Comparison of ENCODE assay signal across 1 cellular context in genomic region chr1:180953791-180954721, GRCh38.
A peak's percentile ranks its signal among the peaks of the same experiment; 100 is the strongest.
TF ChIP-seq lines count a peak whose summit lies in the region.

No MANE protein-coding gene starts in this region.

TF ChIP-seq in HepG2, 621 proteins besides CTCF, POLR2A, EP300 and RAD21 (continued from another document and continues in another):
- TF ChIP-seq SKIL (CRISPR knock-in tag; IDR thresholded peaks at IDR 0.05; ENCODE audit: borderline replicate concordance) (peak; percentile 69; the same call in 1 of the 2 replicates), NONO (IDR thresholded peaks at IDR 0.05) (no peak), NONO (CRISPR knock-in tag; conservative IDR thresholded peaks at IDR 0.05) (peak; percentile 69), ZBTB7B (CRISPR knock-in tag; IDR thresholded peaks at IDR 0.05) (0 out of 2 replicates have a peak, but pooled peaks have one; percentile 17), ARNT2 (CRISPR knock-in tag; IDR thresholded peaks at IDR 0.05; ENCODE audit: low read depth) (0 out of 2 replicates have a peak, but pooled peaks have one; percentile 43), KDM5B (CRISPR knock-in tag; IDR thresholded peaks at IDR 0.05; ENCODE audit: borderline replicate concordance) (peak; percentile 59; the same call in 1 of the 2 replicates), ZNF383 (CRISPR knock-in tag; IDR thresholded peaks at IDR 0.05; ENCODE audit: borderline replicate concordance) (no peak), FIP1L1 (IDR thresholded peaks at IDR 0.05; ENCODE audit: borderline replicate concordance, insufficient read depth, low read depth, low read length) (no peak), FOXM1 (CRISPR knock-in tag; IDR thresholded peaks at IDR 0.05) (no peak), GMEB1 (CRISPR knock-in tag; IDR thresholded peaks at IDR 0.05; ENCODE audit: borderline replicate concordance) (0 out of 2 replicates have a peak, but pooled peaks have one; percentile 26), ZNF747 (CRISPR knock-in tag; IDR thresholded peaks at IDR 0.05; ENCODE audit: borderline replicate concordance) (peak; percentile 55; the same call in 1 of the 2 replicates), ZNF687 (CRISPR knock-in tag; IDR thresholded peaks at IDR 0.05) (peak; percentile 89), RARA (CRISPR knock-in tag; IDR thresholded peaks at IDR 0.05) (0 out of 2 replicates have a peak, but pooled peaks have one; percentile 7), HNRNPLL (IDR thresholded peaks at IDR 0.05; ENCODE audit: low read depth, low read length, poor library complexity, severe bottlenecking) (peak; percentile 54), CCAR2 (optimal IDR thresholded peaks at IDR 0.05; ENCODE audit: low read depth, low read length) (no peak), HMGXB4 (CRISPR knock-in tag; IDR thresholded peaks at IDR 0.05; ENCODE audit: borderline replicate concordance in 1 of 2, low read depth in 1 of 2) (peak in 1 of 2 experiments; percentile 56; a peak in 3 of 4 replicates), SPEN (CRISPR knock-in tag; IDR thresholded peaks at IDR 0.05; ENCODE audit: low read depth) (peak; percentile 63; the same call in 1 of the 2 replicates), ZNF430 (CRISPR knock-in tag; IDR thresholded peaks at IDR 0.05) (no peak), ZNF354B (CRISPR knock-in tag; IDR thresholded peaks at IDR 0.05) (0 out of 2 replicates have a peak, but pooled peaks have one; percentile 63), ZNF235 (CRISPR knock-in tag; IDR thresholded peaks at IDR 0.05; ENCODE audit: borderline replicate concordance) (0 out of 2 replicates have a peak, but pooled peaks have one; percentile 67), SALL1 (CRISPR knock-in tag; IDR thresholded peaks at IDR 0.05) (peak; percentile 53; the same call in 1 of the 2 replicates), PAXIP1 (CRISPR knock-in tag; conservative IDR thresholded peaks at IDR 0.05) (peak; percentile 40; the same call in 1 of the 2 replicates), KDM5A (IDR thresholded peaks at IDR 0.05; ENCODE audit: borderline replicate concordance, low read length) (no peak), THAP11 (CRISPR knock-in tag; IDR thresholded peaks at IDR 0.05) (0 out of 2 replicates have a peak, but pooled peaks have one; percentile 7), SAP130 (CRISPR knock-in tag; IDR thresholded peaks at IDR 0.05; ENCODE audit: low read depth) (peak; percentile 23; the same call in 1 of the 2 replicates), ZNF546 (CRISPR knock-in tag; conservative IDR thresholded peaks at IDR 0.05) (no peak), ZNF33A (CRISPR knock-in tag; IDR thresholded peaks at IDR 0.05; ENCODE audit: borderline replicate concordance) (no peak), RXRB (CRISPR knock-in tag; IDR thresholded peaks at IDR 0.05; ENCODE audit: borderline replicate concordance) (no peak), ZNF274 (CRISPR knock-in tag; IDR thresholded peaks at IDR 0.05) (0 out of 2 replicates have a peak, but pooled peaks have one; percentile 25), ZMYM2 (CRISPR knock-in tag; IDR thresholded peaks at IDR 0.05) (0 out of 2 replicates have a peak, but pooled peaks have one; percentile 30), TAF1 (CRISPR knock-in tag; IDR thresholded peaks at IDR 0.05) (peak; percentile 55; the same call in 1 of the 2 replicates)
- TF ChIP-seq, protein P1, sequence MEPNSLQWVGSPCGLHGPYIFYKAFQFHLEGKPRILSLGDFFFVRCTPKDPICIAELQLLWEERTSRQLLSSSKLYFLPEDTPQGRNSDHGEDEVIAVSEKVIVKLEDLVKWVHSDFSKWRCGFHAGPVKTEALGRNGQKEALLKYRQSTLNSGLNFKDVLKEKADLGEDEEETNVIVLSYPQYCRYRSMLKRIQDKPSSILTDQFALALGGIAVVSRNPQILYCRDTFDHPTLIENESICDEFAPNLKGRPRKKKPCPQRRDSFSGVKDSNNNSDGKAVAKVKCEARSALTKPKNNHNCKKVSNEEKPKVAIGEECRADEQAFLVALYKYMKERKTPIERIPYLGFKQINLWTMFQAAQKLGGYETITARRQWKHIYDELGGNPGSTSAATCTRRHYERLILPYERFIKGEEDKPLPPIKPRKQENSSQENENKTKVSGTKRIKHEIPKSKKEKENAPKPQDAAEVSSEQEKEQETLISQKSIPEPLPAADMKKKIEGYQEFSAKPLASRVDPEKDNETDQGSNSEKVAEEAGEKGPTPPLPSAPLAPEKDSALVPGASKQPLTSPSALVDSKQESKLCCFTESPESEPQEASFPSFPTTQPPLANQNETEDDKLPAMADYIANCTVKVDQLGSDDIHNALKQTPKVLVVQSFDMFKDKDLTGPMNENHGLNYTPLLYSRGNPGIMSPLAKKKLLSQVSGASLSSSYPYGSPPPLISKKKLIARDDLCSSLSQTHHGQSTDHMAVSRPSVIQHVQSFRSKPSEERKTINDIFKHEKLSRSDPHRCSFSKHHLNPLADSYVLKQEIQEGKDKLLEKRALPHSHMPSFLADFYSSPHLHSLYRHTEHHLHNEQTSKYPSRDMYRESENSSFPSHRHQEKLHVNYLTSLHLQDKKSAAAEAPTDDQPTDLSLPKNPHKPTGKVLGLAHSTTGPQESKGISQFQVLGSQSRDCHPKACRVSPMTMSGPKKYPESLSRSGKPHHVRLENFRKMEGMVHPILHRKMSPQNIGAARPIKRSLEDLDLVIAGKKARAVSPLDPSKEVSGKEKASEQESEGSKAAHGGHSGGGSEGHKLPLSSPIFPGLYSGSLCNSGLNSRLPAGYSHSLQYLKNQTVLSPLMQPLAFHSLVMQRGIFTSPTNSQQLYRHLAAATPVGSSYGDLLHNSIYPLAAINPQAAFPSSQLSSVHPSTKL (CRISPR knock-in tag; IDR thresholded peaks at IDR 0.05) = 0 out of 2 replicates have a peak, but pooled peaks have one; percentile 9
- TF ChIP-seq, protein P2, sequence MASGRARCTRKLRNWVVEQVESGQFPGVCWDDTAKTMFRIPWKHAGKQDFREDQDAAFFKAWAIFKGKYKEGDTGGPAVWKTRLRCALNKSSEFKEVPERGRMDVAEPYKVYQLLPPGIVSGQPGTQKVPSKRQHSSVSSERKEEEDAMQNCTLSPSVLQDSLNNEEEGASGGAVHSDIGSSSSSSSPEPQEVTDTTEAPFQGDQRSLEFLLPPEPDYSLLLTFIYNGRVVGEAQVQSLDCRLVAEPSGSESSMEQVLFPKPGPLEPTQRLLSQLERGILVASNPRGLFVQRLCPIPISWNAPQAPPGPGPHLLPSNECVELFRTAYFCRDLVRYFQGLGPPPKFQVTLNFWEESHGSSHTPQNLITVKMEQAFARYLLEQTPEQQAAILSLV (CRISPR knock-in tag; IDR thresholded peaks at IDR 0.05; ENCODE audit: borderline replicate concordance) = peak; percentile 53; the same call in 1 of the 2 replicates
